ENCODE assay signal across 1 cellular context in the genomic region with DNA sequence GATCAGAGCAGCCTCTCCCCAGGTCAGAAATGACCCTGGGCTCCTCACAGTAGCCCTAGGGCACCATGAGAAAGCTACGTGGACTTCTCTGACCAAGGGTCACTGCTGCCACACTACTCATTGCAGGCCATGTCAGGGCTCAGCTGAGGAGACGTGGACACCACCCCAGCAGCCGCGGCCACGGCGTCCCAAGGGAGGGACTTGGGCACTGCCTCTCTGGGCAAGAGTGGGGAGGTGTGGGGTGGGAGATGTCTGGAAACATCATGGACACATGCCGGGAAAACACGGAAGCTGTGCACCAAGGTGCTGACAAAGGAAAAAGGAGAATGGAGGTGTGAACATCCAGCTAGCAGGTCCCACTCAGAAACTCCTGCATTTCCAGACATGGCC.
TF ChIP-seq lines count a peak whose summit lies in the region.

No MANE protein-coding gene starts in this region.

TF ChIP-seq in K562, 482 proteins besides CTCF, POLR2A, EP300 and RAD21:
- TF ChIP-seq NR2C2 (CRISPR knock-in tag; IDR thresholded peaks at IDR 0.05) (no peak), NR2C2 (tag; IDR thresholded peaks at IDR 0.05) (no peak), ELF2 (CRISPR knock-in tag; IDR thresholded peaks at IDR 0.05) (no peak), C11orf30 (IDR thresholded peaks at IDR 0.05; ENCODE audit: low read depth) (no peak), KAT8 (IDR thresholded peaks at IDR 0.05; ENCODE audit: low read depth) (no peak), RBFOX2 (IDR thresholded peaks at IDR 0.05; ENCODE audit: low read depth, low read length) (0 out of 2 replicates have a peak, but pooled peaks have one; percentile 9)
